In the genomic region with DNA sequence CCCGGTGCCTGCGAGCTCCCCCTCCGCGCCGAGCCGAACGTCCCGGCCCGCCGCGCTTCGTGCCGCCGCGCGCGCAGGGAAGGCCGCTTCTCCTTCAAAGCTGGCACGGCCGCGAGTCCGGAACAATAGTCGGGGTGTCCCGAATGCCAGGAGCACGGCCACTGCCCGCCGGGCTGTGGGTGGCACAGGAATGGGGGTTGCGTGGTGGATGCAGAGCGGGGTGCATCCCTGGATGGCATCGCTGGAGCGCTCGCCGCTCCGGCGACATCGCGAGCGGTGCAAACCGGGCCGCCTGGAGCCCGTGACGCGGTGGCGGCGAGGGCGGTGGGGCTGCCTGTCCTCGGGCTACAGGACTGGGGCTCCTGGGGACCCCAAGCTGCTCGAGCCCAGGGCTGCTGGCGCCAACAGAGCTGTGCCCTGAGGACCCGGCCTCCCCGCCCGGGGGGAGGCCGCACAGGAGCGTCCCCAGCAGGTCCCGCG, we compare ENCODE assay signal across 8 cellular contexts. TPM values are rescaled to one million over a fixed set of nuclear protein-coding genes. Genes with fewer than 3 reads are reported as not detected.
DNase-seq lines count a peak whose midpoint lies in the region; ATAC-seq and TF ChIP-seq lines count a peak whose summit lies in the region.

No MANE protein-coding gene starts in this region.

- TF ChIP-seq CTCF in CD8-positive, alpha-beta T cell (IDR thresholded peaks at IDR 0.05), result no peak
- no peak for TF ChIP-seq CTCF in chondrocyte (IDR thresholded peaks at IDR 0.05)
- no peak for TF ChIP-seq CTCF in type B pancreatic cell (conservative IDR thresholded peaks at IDR 0.05)

- CTCF ChIA-PET in CD8-positive, alpha-beta T cell (lab: Charles Lee), result no interaction called here

- POLR2A ChIA-PET in CD8-positive, alpha-beta T cell (lab: Charles Lee), result no interaction called here

- ATAC-seq in CD8-positive, alpha-beta T cell, result peak; percentile 28
- peak; percentile 44 for ATAC-seq in GM21515 (IDR thresholded peaks at IDR 0.05; ENCODE audit: unreplicated experiment)

- H3K36me3 Mint-ChIP-seq in CD8-positive, alpha-beta T cell, result peaks cover 3% of the 10 kb centered on the region
- H3K36me3 Mint-ChIP-seq in chondrocyte (ENCODE audit: low read depth) (no peaks in the 10 kb centered on the region), type B pancreatic cell (no peaks in the 10 kb centered on the region)

- in situ Hi-C loops in G401 (cut with HindIII; ENCODE audit: low sequenced_read_pairs), result no loop called here

- H3K4me1 ChIP-seq in CD8-positive, alpha-beta T cell (ENCODE audit: insufficient read depth, low read length), result peaks cover 38% of the 10 kb centered on the region

- no peaks in the 10 kb centered on the region for H3K9me3 ChIP-seq in CD8-positive, alpha-beta T cell (ENCODE audit: low read length)

- no peak overlapping the region for H3K27ac Mint-ChIP-seq in CD8-positive, alpha-beta T cell
- peak overlapping the region; percentile 36 for H3K27ac Mint-ChIP-seq in chondrocyte (ENCODE audit: unreplicated experiment)
- no peak overlapping the region for H3K27ac Mint-ChIP-seq in type B pancreatic cell

- H3K4me3 Mint-ChIP-seq in CD8-positive, alpha-beta T cell, result peak overlapping the region; percentile 94
- peak overlapping the region; percentile 88 for H3K4me3 Mint-ChIP-seq in chondrocyte (ENCODE audit: unreplicated experiment)
- peak overlapping the region; percentile 99 for H3K4me3 Mint-ChIP-seq in type B pancreatic cell

- peak overlapping the region; percentile 97 for H3K4me3 ChIP-seq in CD8-positive, alpha-beta T cell (ENCODE audit: low read depth, low read length)

- H3K9me3 Mint-ChIP-seq in CD8-positive, alpha-beta T cell, result peaks cover 4% of the 10 kb centered on the region
- H3K9me3 Mint-ChIP-seq in chondrocyte (ENCODE audit: low read depth), result no peaks in the 10 kb centered on the region
- no peaks in the 10 kb centered on the region for H3K9me3 Mint-ChIP-seq in type B pancreatic cell

- H3K27ac ChIP-seq in CD8-positive, alpha-beta T cell (ENCODE audit: low read depth, low read length), result no peak overlapping the region

- H3K27me3 Mint-ChIP-seq in CD8-positive, alpha-beta T cell (ENCODE audit: low read depth), result peaks cover 51% of the 10 kb centered on the region
- H3K27me3 Mint-ChIP-seq in chondrocyte (ENCODE audit: low read depth) (peaks cover 19% of the 10 kb centered on the region), type B pancreatic cell (peaks cover 78% of the 10 kb centered on the region)

- peaks cover 34% of the 10 kb centered on the region for H3K4me1 Mint-ChIP-seq in CD8-positive, alpha-beta T cell (ENCODE audit: low read depth)
- H3K4me1 Mint-ChIP-seq in chondrocyte (ENCODE audit: low read depth) (peaks cover 28% of the 10 kb centered on the region), type B pancreatic cell (ENCODE audit: unreplicated experiment) (peaks cover 16% of the 10 kb centered on the region)

- peaks cover 58% of the 10 kb centered on the region for H3K27me3 ChIP-seq in CD8-positive, alpha-beta T cell (ENCODE audit: insufficient read depth, low read length)

- intact Hi-C loops in CD8-positive, alpha-beta T cell (cut with DNase I, micrococcal nuclease), result no loop called here

- DNase-seq in CD8-positive, alpha-beta T cell, result peak in 1 of 7 experiments; percentile 10
- DNase-seq in NCI-H1105 (lab: John Stamatoyannopoulos, UW) (peak; percentile 40), chondrocyte (ENCODE audit: low spot score) (no peak), medulla oblongata (ENCODE audit: extremely low spot score) (peak; percentile 38), type B pancreatic cell (ENCODE audit: extremely low spot score, unreplicated experiment) (no peak), G401 (ENCODE audit: low spot score) (no peak), SK-N-DZ (ENCODE audit: low spot score) (no peak)

- no peaks in the 10 kb centered on the region for H3K36me3 ChIP-seq in CD8-positive, alpha-beta T cell (ENCODE audit: insufficient read depth, low read length)

RNA-seq across cellular contexts. Expression of a gene that starts 1.1 kb away (rescaled TPM):
- not detected for total RNA-seq in CD8-positive, alpha-beta T cell
- total RNA-seq in chondrocyte (10.5 to 12.0 TPM (median 11.6 TPM) in 3 replicates), type B pancreatic cell (ENCODE audit: low replicate concordance) (3.2 and 19.1 TPM in 2 replicates)
- total RNA-seq in G401 (2014; rRNA removed; shearing (Covaris generic)), result not detected in 2 replicates
- 13.0 and 13.4 TPM in 2 replicates for polyA plus RNA-seq in SK-N-DZ (2014; cell fraction: cytosol; rRNA removed)
- polyA plus RNA-seq in SK-N-DZ (2014; cell fraction: nucleus; rRNA removed), result 21.5 and 28.5 TPM in 2 replicates

Comparison
In these comparisons a context has a peak if more than half of its experiments do, and no peak if none do; other contexts are left out.
1. DNase-seq: peak in NCI-H1105 (single experiment) and medulla oblongata (single experiment); none in chondrocyte (single experiment), type B pancreatic cell (single experiment), G401 (single experiment) and SK-N-DZ (single experiment).
2. Peak in every context shown above with its lines, with median percentiles within 50 percentile points of each other: H3K4me3 Mint-ChIP-seq.